8 cellular contexts compared by ENCODE assay signal in genomic region chr1:153671623-153672353, GRCh38. TPM values are rescaled to one million over a fixed set of nuclear protein-coding genes. Genes with fewer than 3 reads are reported as not detected.
DNase-seq lines count a peak whose midpoint lies in the region; ATAC-seq, FAIRE-seq and TF ChIP-seq lines count a peak whose summit lies in the region.
"Not testable (repeated sequence)": the region's sequence is repeated elsewhere in the genome, so short reads cannot be mapped to it uniquely, and the experiment has no call there.

No MANE protein-coding gene starts in this region.

- H3K9me3 Mint-ChIP-seq in CD8-positive, alpha-beta memory T cell; endothelial cell (ENCODE audit: unreplicated experiment): not testable (repeated sequence)

- not testable (repeated sequence) for H3K27me3 Mint-ChIP-seq in CD8-positive, alpha-beta memory T cell; endothelial cell (ENCODE audit: unreplicated experiment)

- H3K4me3 Mint-ChIP-seq in CD8-positive, alpha-beta memory T cell; endothelial cell (ENCODE audit: unreplicated experiment): not testable (repeated sequence)

- not testable (repeated sequence) for H3K9me3 ChIP-seq in CD8-positive, alpha-beta memory T cell (ENCODE audit: low read length); mononuclear cell (ENCODE audit: low read depth, low read length)

- peak; percentile 24 for FAIRE-seq in RCC 7860 (lab: Jason Lieb, UNC)

- not testable (repeated sequence) for TF ChIP-seq CTCF in endothelial cell (IDR thresholded peaks at IDR 0.05; ENCODE audit: unreplicated experiment)

- not testable (repeated sequence) for H3K27me3 ChIP-seq in CD8-positive, alpha-beta memory T cell (ENCODE audit: insufficient read depth, low read length, poor library complexity, severe bottlenecking); mononuclear cell (ENCODE audit: insufficient read depth, low read length)

- H3K4me1 Mint-ChIP-seq in CD8-positive, alpha-beta memory T cell: peaks cover 11 to 21% (median 12%) of the 10 kb centered on the region in 3 donors
- peaks cover 18% of the 10 kb centered on the region for H3K4me1 Mint-ChIP-seq in endothelial cell (ENCODE audit: unreplicated experiment)

- POLR2A ChIA-PET in CD8-positive, alpha-beta memory T cell (lab: Charles Lee): interaction anchor here (0.6 to 2.6 kb wide), 6 partner anchors 12 to 319 kb away, joined by 3 to 18 read pairs (median 7); partner anchors contain the start of genes CHTOP, JTB and RPS27

- in situ Hi-C loops in KBM-7 (cut with MboI; ENCODE audit: low pct_unique_long_range_greater_than_20kb, low sequenced_read_pairs): not testable (repeated sequence)

- H3K4me3 ChIP-seq in CD8-positive, alpha-beta memory T cell (ENCODE audit: low read length): peak overlapping the region; percentile 92
- peak overlapping the region; percentile 81 for H3K4me3 ChIP-seq in mononuclear cell (ENCODE audit: low read length)

- DNase-seq in CD8-positive, alpha-beta memory T cell: peak in 3 of 5 donors; percentile 23 to 67 (median 28)
- DNase-seq in KBM-7 (peak; percentile 84), activated T-cell treated with anti-CD3 and anti-CD28 coated beads for 24 hours (ENCODE audit: low read depth) (peak; percentile 39), endothelial cell (ENCODE audit: low spot score) (peak; percentile 29)
- not testable (repeated sequence) for DNase-seq in RCC 7860 (ENCODE audit: low spot score)
- peak; percentile 21 for DNase-seq in stimulated activated CD8-positive, alpha-beta memory T cell treated with anti-CD3 and anti-CD28 coated beads, Interleukin-12 subunit alpha, Interleukin-12 subunit beta, amount 100 ng/mL, for 4 hours (ENCODE audit: low read depth)

- not testable (repeated sequence) for H3K27ac Mint-ChIP-seq in CD8-positive, alpha-beta memory T cell; endothelial cell (ENCODE audit: unreplicated experiment)

- H3K27ac ChIP-seq in CD8-positive, alpha-beta memory T cell (ENCODE audit: low read depth, low read length): peak overlapping the region; percentile 84

- H3K4me1 ChIP-seq in CD8-positive, alpha-beta memory T cell (ENCODE audit: insufficient read depth, low read length): peaks cover 30% of the 10 kb centered on the region
- H3K4me1 ChIP-seq in mononuclear cell (ENCODE audit: insufficient read depth, low read length): peaks cover 23% of the 10 kb centered on the region

- CTCF ChIA-PET in CD8-positive, alpha-beta memory T cell (lab: Charles Lee): interaction anchor here (0.7 to 2.0 kb wide), 7 partner anchors 9 to 314 kb away, joined by 3 to 6 read pairs (median 3); partner anchors contain the start of genes RAB13 and SNAPIN

- peak; percentile 19 for ATAC-seq in GM21528 (IDR thresholded peaks at IDR 0.05; ENCODE audit: low FRiP score, unreplicated experiment)

- H3K36me3 Mint-ChIP-seq in CD8-positive, alpha-beta memory T cell: peaks cover 9 to 18% (median 13%) of the 10 kb centered on the region in 3 donors
- peaks cover 24% of the 10 kb centered on the region for H3K36me3 Mint-ChIP-seq in endothelial cell (ENCODE audit: low read depth, unreplicated experiment)

- H3K36me3 ChIP-seq in CD8-positive, alpha-beta memory T cell (ENCODE audit: insufficient read depth, low read length): peaks cover 22% of the 10 kb centered on the region

RNA-seq across cellular contexts. Expression of gene ILF2, which starts 1.0 kb away (rescaled TPM):
- 100 to 1,000 TPM; 379 to 394 TPM for total RNA-seq in CD8-positive, alpha-beta memory T cell
- 126 TPM for polyA plus RNA-seq in CD8-positive, alpha-beta memory T cell
- total RNA-seq in endothelial cell (ENCODE audit: unreplicated experiment) (216 TPM), mononuclear cell (138 TPM)

RNA-seq across cellular contexts. Expression of gene NPR1, which starts 6.7 kb away (rescaled TPM):
- not detected for total RNA-seq in CD8-positive, alpha-beta memory T cell
- not detected for polyA plus RNA-seq in CD8-positive, alpha-beta memory T cell
- total RNA-seq in endothelial cell (ENCODE audit: unreplicated experiment) (57.1 TPM), mononuclear cell (not detected)

RNA-seq across cellular contexts. Expression of gene SNAPIN, which starts 13.3 kb away (rescaled TPM):
- 10 to 100 TPM; 36.7 to 39.0 TPM for total RNA-seq in CD8-positive, alpha-beta memory T cell
- 87.7 TPM for polyA plus RNA-seq in CD8-positive, alpha-beta memory T cell
- total RNA-seq in endothelial cell (ENCODE audit: unreplicated experiment): 23.6 TPM
- total RNA-seq in mononuclear cell: 10.2 TPM

RNA-seq across cellular contexts. Expression of gene CHTOP, which starts 37.9 kb away (rescaled TPM):
- 10 to 100 TPM; 95.9 to 98.9 TPM for total RNA-seq in CD8-positive, alpha-beta memory T cell
- polyA plus RNA-seq in CD8-positive, alpha-beta memory T cell: 70.2 TPM
- total RNA-seq in endothelial cell (ENCODE audit: unreplicated experiment): 59.3 TPM
- 75.2 TPM for total RNA-seq in mononuclear cell

RNA-seq across cellular contexts. Expression of gene S100A1, which starts 43.6 kb away (rescaled TPM):
- not detected for total RNA-seq in CD8-positive, alpha-beta memory T cell
- 0.07 TPM for polyA plus RNA-seq in CD8-positive, alpha-beta memory T cell
- total RNA-seq in endothelial cell (ENCODE audit: unreplicated experiment) (not detected), mononuclear cell (not detected)

Comparison
In these comparisons a context has a peak if more than half of its experiments do, and no peak if none do; other contexts are left out.
1. RNA of gene NPR1, which starts 6.7 kb away (total RNA-seq): 57.1 TPM in endothelial cell (single experiment); not detected in CD8-positive, alpha-beta memory T cell and not detected in mononuclear cell (single experiment); every median in the first group is over 10 times any median in the second.